Comparison of ENCODE assay signal across 1 cellular context in genomic region chr4:75724867-75725724, GRCh38.
TF ChIP-seq lines count a peak whose summit lies in the region.

No MANE protein-coding gene starts in this region.

TF ChIP-seq in HepG2, 621 proteins besides CTCF, POLR2A, EP300 and RAD21 (continued from another document and continues in another):
- TF ChIP-seq, protein P1, sequence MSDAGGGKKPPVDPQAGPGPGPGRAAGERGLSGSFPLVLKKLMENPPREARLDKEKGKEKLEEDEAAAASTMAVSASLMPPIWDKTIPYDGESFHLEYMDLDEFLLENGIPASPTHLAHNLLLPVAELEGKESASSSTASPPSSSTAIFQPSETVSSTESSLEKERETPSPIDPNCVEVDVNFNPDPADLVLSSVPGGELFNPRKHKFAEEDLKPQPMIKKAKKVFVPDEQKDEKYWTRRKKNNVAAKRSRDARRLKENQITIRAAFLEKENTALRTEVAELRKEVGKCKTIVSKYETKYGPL (CRISPR knock-in tag; IDR thresholded peaks at IDR 0.05), result no peak
- TF ChIP-seq, protein P2, sequence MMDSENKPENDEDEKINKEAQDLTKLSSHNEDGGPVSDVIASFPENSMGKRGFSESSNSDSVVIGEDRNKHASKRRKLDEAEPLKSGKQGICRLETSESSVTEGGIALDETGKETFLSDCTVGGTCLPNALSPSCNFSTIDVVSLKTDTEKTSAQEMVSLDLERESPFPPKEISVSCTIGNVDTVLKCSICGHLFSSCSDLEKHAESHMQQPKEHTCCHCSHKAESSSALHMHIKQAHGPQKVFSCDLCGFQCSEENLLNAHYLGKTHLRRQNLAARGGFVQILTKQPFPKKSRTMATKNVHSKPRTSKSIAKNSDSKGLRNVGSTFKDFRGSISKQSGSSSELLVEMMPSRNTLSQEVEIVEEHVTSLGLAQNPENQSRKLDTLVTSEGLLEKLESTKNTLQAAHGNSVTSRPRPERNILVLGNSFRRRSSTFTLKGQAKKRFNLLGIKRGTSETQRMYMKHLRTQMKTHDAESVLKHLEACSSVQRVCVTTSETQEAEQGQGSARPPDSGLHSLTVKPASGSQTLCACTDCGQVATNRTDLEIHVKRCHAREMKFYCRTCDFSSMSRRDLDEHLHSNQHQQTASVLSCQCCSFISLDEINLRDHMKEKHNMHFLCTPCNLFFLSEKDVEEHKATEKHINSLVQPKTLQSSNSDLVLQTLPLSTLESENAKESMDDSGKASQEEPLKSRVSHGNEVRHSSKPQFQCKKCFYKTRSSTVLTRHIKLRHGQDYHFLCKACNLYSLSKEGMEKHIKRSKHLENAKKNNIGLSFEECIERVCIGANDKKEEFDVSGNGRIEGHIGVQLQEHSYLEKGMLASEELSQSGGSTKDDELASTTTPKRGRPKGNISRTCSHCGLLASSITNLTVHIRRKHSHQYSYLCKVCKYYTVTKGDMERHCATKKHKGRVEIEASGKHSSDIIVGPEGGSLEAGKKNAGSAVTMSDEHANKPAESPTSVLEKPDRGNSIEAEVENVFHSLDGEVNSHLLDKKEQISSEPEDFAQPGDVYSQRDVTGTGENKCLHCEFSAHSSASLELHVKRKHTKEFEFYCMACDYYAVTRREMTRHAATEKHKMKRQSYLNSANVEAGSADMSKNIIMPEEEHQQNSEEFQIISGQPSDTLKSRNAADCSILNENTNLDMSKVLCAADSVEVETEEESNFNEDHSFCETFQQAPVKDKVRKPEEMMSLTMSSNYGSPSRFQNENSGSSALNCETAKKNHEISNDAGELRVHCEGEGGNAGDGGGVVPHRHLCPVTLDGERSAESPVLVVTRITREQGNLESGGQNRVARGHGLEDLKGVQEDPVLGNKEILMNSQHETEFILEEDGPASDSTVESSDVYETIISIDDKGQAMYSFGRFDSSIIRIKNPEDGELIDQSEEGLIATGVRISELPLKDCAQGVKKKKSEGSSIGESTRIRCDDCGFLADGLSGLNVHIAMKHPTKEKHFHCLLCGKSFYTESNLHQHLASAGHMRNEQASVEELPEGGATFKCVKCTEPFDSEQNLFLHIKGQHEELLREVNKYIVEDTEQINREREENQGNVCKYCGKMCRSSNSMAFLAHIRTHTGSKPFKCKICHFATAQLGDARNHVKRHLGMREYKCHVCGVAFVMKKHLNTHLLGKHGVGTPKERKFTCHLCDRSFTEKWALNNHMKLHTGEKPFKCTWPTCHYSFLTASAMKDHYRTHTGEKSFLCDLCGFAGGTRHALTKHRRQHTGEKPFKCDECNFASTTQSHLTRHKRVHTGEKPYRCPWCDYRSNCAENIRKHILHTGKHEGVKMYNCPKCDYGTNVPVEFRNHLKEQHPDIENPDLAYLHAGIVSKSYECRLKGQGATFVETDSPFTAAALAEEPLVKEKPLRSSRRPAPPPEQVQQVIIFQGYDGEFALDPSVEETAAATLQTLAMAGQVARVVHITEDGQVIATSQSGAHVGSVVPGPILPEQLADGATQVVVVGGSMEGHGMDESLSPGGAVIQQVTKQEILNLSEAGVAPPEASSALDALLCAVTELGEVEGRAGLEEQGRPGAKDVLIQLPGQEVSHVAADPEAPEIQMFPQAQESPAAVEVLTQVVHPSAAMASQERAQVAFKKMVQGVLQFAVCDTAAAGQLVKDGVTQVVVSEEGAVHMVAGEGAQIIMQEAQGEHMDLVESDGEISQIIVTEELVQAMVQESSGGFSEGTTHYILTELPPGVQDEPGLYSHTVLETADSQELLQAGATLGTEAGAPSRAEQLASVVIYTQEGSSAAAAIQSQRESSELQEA (CRISPR knock-in tag; IDR thresholded peaks at IDR 0.05; ENCODE audit: not compliant biosample characterization), result peak; percentile 4
- TF ChIP-seq HNRNPL (IDR thresholded peaks at IDR 0.05; ENCODE audit: low read depth, low read length), result peak; percentile 60; the same call in 1 of the 2 replicates
- TF ChIP-seq NAIF1 (CRISPR knock-in tag; IDR thresholded peaks at IDR 0.05; ENCODE audit: borderline replicate concordance), result 0 out of 2 replicates have a peak, but pooled peaks have one; percentile 16
- TF ChIP-seq ATF4 (CRISPR knock-in tag; IDR thresholded peaks at IDR 0.05), result 0 out of 4 replicates have a peak, but pooled peaks of 1 of the 2 experiments have one; percentile 14
- peak; percentile 54; the same call in 1 of the 2 replicates for TF ChIP-seq PHF21A (CRISPR knock-in tag; IDR thresholded peaks at IDR 0.05)
- peak; percentile 92 for TF ChIP-seq ZKSCAN1 (IDR thresholded peaks at IDR 0.05; ENCODE audit: low read length)
- 0 out of 2 replicates have a peak, but pooled peaks have one; percentile 5 for TF ChIP-seq SAP130 (CRISPR knock-in tag; IDR thresholded peaks at IDR 0.05; ENCODE audit: low read depth)
- 0 out of 2 replicates have a peak, but pooled peaks have one; percentile 20 for TF ChIP-seq E2F5 (CRISPR knock-in tag; conservative IDR thresholded peaks at IDR 0.05)
- TF ChIP-seq MYNN (CRISPR knock-in tag; IDR thresholded peaks at IDR 0.05; ENCODE audit: low read depth), result 0 out of 2 replicates have a peak, but pooled peaks have one; percentile 17
- no peak; the same call in 1 of the 2 replicates for TF ChIP-seq MXD4 (CRISPR knock-in tag; IDR thresholded peaks at IDR 0.05)
- no peak for TF ChIP-seq ZNF432 (CRISPR knock-in tag; IDR thresholded peaks at IDR 0.05; ENCODE audit: borderline replicate concordance)
- TF ChIP-seq, protein P3, sequence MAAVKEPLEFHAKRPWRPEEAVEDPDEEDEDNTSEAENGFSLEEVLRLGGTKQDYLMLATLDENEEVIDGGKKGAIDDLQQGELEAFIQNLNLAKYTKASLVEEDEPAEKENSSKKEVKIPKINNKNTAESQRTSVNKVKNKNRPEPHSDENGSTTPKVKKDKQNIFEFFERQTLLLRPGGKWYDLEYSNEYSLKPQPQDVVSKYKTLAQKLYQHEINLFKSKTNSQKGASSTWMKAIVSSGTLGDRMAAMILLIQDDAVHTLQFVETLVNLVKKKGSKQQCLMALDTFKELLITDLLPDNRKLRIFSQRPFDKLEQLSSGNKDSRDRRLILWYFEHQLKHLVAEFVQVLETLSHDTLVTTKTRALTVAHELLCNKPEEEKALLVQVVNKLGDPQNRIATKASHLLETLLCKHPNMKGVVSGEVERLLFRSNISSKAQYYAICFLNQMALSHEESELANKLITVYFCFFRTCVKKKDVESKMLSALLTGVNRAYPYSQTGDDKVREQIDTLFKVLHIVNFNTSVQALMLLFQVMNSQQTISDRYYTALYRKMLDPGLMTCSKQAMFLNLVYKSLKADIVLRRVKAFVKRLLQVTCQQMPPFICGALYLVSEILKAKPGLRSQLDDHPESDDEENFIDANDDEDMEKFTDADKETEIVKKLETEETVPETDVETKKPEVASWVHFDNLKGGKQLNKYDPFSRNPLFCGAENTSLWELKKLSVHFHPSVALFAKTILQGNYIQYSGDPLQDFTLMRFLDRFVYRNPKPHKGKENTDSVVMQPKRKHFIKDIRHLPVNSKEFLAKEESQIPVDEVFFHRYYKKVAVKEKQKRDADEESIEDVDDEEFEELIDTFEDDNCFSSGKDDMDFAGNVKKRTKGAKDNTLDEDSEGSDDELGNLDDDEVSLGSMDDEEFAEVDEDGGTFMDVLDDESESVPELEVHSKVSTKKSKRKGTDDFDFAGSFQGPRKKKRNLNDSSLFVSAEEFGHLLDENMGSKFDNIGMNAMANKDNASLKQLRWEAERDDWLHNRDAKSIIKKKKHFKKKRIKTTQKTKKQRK (IDR thresholded peaks at IDR 0.05; ENCODE audit: low read length), result no peak
- no peak for TF ChIP-seq FOXP4 (CRISPR knock-in tag; IDR thresholded peaks at IDR 0.05)
- no peak for TF ChIP-seq MATR3 (CRISPR knock-in tag; IDR thresholded peaks at IDR 0.05)
- TF ChIP-seq SALL1 (CRISPR knock-in tag; IDR thresholded peaks at IDR 0.05), result peak; percentile 10; the same call in 1 of the 2 replicates
- TF ChIP-seq KLF15 (CRISPR knock-in tag; IDR thresholded peaks at IDR 0.05; ENCODE audit: borderline replicate concordance), result no peak
- peak; percentile 25; the same call in 1 of the 2 replicates for TF ChIP-seq ZBTB10 (CRISPR knock-in tag; IDR thresholded peaks at IDR 0.05; ENCODE audit: borderline replicate concordance)
- TF ChIP-seq HDAC2 (CRISPR knock-in tag; IDR thresholded peaks at IDR 0.05), result peak; percentile 57; the same call in 1 of the 2 replicates
- TF ChIP-seq ZBTB3 (CRISPR knock-in tag; IDR thresholded peaks at IDR 0.05; ENCODE audit: borderline replicate concordance, low read depth), result 0 out of 2 replicates have a peak, but pooled peaks have one; percentile 7
- peak; percentile 91 for TF ChIP-seq PHF8 (CRISPR knock-in tag; IDR thresholded peaks at IDR 0.05)
- TF ChIP-seq ZNF362 (CRISPR knock-in tag; IDR thresholded peaks at IDR 0.05; ENCODE audit: borderline replicate concordance), result no peak
- TF ChIP-seq XRCC5 (optimal IDR thresholded peaks at IDR 0.05; ENCODE audit: low read length), result peak; percentile 66
- TF ChIP-seq RBM39 (IDR thresholded peaks at IDR 0.05; ENCODE audit: low read depth, low read length, poor library complexity, severe bottlenecking), result no peak
- 0 out of 2 replicates have a peak, but pooled peaks have one; percentile 70 for TF ChIP-seq KMT2A (CRISPR knock-in tag; IDR thresholded peaks at IDR 0.05)
- 0 out of 2 replicates have a peak, but pooled peaks have one; percentile 61 for TF ChIP-seq ZNF607 (CRISPR knock-in tag; IDR thresholded peaks at IDR 0.05; ENCODE audit: borderline replicate concordance)
- TF ChIP-seq ZNF564 (CRISPR knock-in tag; IDR thresholded peaks at IDR 0.05), result peak; percentile 54
- peak; percentile 77; the same call in 1 of the 2 replicates for TF ChIP-seq ZBTB7B (CRISPR knock-in tag; IDR thresholded peaks at IDR 0.05)
- TF ChIP-seq, protein P4, sequence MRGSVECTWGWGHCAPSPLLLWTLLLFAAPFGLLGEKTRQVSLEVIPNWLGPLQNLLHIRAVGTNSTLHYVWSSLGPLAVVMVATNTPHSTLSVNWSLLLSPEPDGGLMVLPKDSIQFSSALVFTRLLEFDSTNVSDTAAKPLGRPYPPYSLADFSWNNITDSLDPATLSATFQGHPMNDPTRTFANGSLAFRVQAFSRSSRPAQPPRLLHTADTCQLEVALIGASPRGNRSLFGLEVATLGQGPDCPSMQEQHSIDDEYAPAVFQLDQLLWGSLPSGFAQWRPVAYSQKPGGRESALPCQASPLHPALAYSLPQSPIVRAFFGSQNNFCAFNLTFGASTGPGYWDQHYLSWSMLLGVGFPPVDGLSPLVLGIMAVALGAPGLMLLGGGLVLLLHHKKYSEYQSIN (CRISPR knock-in tag; IDR thresholded peaks at IDR 0.05; ENCODE audit: borderline replicate concordance), result no peak
- peak; percentile 20 for TF ChIP-seq AGO1 (IDR thresholded peaks at IDR 0.05; ENCODE audit: low read depth, low read length, poor library complexity, severe bottlenecking)
- TF ChIP-seq ZNF24 (IDR thresholded peaks at IDR 0.05), result no peak
- TF ChIP-seq ZFP36 (IDR thresholded peaks at IDR 0.05; ENCODE audit: borderline replicate concordance, low read depth, low read length, partially characterized antibody), result no peak
